ENCODE assay signal across 24 cellular contexts in the genomic region with DNA sequence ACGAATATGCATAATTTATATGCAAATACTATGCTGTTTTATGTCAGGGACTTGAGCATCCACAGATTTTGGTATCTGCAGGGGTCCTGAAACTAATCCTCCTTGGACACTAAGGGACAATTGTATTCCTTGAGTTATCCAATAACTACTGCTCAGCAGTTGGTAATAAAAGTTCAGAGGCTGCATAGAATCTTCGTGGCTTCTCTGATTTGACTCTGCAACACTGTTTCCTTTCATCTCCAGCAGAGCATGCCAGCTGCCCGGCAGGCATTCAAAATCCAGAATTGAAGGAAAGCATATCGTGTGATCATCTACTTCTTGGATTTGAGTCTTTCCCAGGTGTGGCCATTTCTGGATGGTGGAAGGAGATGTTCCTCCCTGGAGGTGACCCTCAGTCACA.
"Had no signal": no experiment of that assay in that cellular context is flagged by ENCODE, and none has a peak within 500 bp of the region (broad histone marks: within the 10 kb centered on the region; RNA-seq: fewer than 3 reads in every experiment).

No MANE protein-coding gene starts in this region.

- H3K9me3 ChIP-seq: colonic mucosa, neutrophil, psoas muscle, right lobe of liver, transverse colon had no signal

- ATAC-seq: foreskin keratinocyte; left ventricle myocardium superior; naive thymus-derived CD4-positive, alpha-beta T cell; psoas muscle; right lobe of liver; stimulated activated memory B cell treated with anti-CD40 and anti-IgM and Interleukin-4, amounts not matched to agents 10 μg/mL and 1 μg/mL and 100 μg/mL, for 72 hours had no signal

- H2AFZ ChIP-seq: hepatocyte had no signal

- H3K27me3 ChIP-seq: colonic mucosa, hepatocyte, right lobe of liver had no signal

- H3K79me2 ChIP-seq: hepatocyte had no signal

- H3K4me3 ChIP-seq: colonic mucosa, hepatocyte, lung, psoas muscle, right lobe of liver, spleen, thoracic aorta, transverse colon had no signal

- H3K27ac ChIP-seq: colonic mucosa, foreskin keratinocyte, hepatocyte, neutrophil, psoas muscle, right lobe of liver, spleen, thoracic aorta, transverse colon had no signal

- DNase-seq: colonic mucosa; dermis blood vessel endothelial cell; erythroblast; foreskin keratinocyte; head of caudate nucleus; kidney; left cardiac atrium; left ventricle myocardium superior; mesendoderm; naive thymus-derived CD4-positive, alpha-beta T cell; nephron progenitor cell; psoas muscle; retina; right lobe of liver; spleen; stimulated activated CD4-positive, alpha-beta T cell treated with anti-CD3 and anti-CD28 coated beads, Interleukin-15, amount 100 ng/mL, for 24 hours; stimulated activated CD4-positive, alpha-beta T cell treated with anti-CD3 and anti-CD28 coated beads, Interleukin-1b, Interleukin-23, amount 100 ng/mL, for 48 hours; stimulated activated CD4-positive, alpha-beta T cell treated with anti-CD3 and anti-CD28 coated beads, Interleukin-4, amount 100 ng/mL, for 24 hours; transverse colon had no signal

- H3K4me2 ChIP-seq: hepatocyte had no signal

- H3K36me3 ChIP-seq: colonic mucosa, neutrophil, right lobe of liver, spleen, thoracic aorta, transverse colon had no signal

- H3K4me1 ChIP-seq: colonic mucosa, foreskin keratinocyte, psoas muscle, right lobe of liver, spleen, transverse colon had no signal
